Comparison of ENCODE assay signal across 8 cellular contexts in the genomic region with DNA sequence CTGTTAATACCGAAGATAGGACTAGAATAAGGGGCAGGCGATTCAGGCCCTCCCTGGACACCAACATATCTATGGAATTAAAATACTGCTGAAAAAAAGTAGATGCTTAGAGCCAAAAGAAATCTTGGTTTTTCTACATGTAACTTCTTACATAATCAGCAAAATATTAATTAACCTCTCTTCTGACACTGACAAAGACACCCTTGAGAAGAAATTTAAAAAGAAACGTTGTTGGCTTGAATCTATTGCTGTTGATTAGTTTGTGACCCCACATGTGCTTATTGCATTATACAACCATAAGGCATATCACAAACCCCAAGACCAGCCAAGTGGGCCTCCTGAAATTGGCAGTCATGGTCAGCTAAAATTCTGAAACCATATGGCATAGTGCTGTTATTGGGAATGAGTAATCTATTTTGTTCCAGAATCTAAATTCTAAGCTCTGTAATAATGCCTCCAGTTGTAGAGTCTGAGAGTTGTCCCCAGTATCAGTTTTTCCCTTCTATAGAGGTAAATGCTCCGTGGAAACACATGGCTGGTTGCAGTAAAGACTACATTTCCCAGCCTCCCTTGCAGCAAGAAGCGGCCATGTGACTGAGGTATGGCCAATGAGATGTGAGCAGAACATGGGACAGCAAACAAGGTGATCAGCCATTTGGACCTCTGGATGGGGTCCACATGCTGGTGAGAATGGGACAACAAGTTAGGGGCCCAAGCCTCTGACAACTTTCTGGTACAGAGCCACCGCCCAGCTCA. TPM values are rescaled to one million over a fixed set of nuclear protein-coding genes. Genes with fewer than 3 reads are reported as not detected.
A peak's percentile ranks its signal among the peaks of the same experiment; 100 is the strongest.
DNase-seq lines count a peak whose midpoint lies in the region; ATAC-seq, FAIRE-seq and TF ChIP-seq lines count a peak whose summit lies in the region.

No MANE protein-coding gene starts in this region.

- H3K9ac ChIP-seq in colonic mucosa (ENCODE audit: low read depth in 2 of 2, low read length in 2 of 2), result no peak overlapping the region

- intact Hi-C loops in colonic mucosa (cut with DNase I) (loop anchor here (10.0 kb wide), 1 partner anchor 193 kb away; no protein-coding TSS in a partner anchor), pancreas (cut with DNase I) (no loop called here)

- peak; percentile 22 to 71 (median 40) for ATAC-seq in pancreas
- ATAC-seq in GM21515 (IDR thresholded peaks at IDR 0.05; ENCODE audit: unreplicated experiment), result no peak
- no peak for ATAC-seq in GM19035 (IDR thresholded peaks at IDR 0.05; ENCODE audit: unreplicated experiment)
- ATAC-seq in GM18907 (IDR thresholded peaks at IDR 0.05; ENCODE audit: unreplicated experiment), result no peak

- peaks cover 7% of the 10 kb centered on the region for H3K4me1 ChIP-seq in colonic mucosa
- H3K4me1 ChIP-seq in pancreas, result no peaks in the 10 kb centered on the region

- H3K9me3 ChIP-seq in colonic mucosa (no peaks in the 10 kb centered on the region), pancreas (no peaks in the 10 kb centered on the region)

- DNase-seq in AG08396 (ENCODE audit: low spot score) (peak; percentile 53), H7 (peak; percentile 58), RPMI8226 (peak; percentile 24), colonic mucosa (peak; percentile 52), pancreas (peak in 1 of 6 donors; percentile 40)

- 83 to 86% methylated on average over 6 of the region's 6 CpGs for WGBS in pancreas, 2 donors

- no peaks in the 10 kb centered on the region for H3K27me3 ChIP-seq in H7 (ENCODE audit: control insufficient read depth, insufficient read depth, low read length)
- H3K27me3 ChIP-seq in colonic mucosa, result no peaks in the 10 kb centered on the region
- H3K27me3 ChIP-seq in pancreas, result no peaks in the 10 kb centered on the region

- H3K36me3 ChIP-seq in H7 (replicated peaks; ENCODE audit: control insufficient read depth, insufficient read depth, low read length), result no peaks in the 10 kb centered on the region
- no peaks in the 10 kb centered on the region for H3K36me3 ChIP-seq in colonic mucosa
- H3K36me3 ChIP-seq in pancreas, result no peaks in the 10 kb centered on the region

- FAIRE-seq in pancreas (lab: Jason Lieb, UNC), result no peak

- no peak for TF ChIP-seq CTCF in colonic mucosa (IDR thresholded peaks at IDR 0.05)
- no peak for TF ChIP-seq CTCF in pancreas (IDR thresholded peaks at IDR 0.05)

- no peak overlapping the region for H3K27ac ChIP-seq in colonic mucosa
- H3K27ac ChIP-seq in pancreas, result no peak overlapping the region

- H3K4me3 ChIP-seq in H7 (ENCODE audit: insufficient read depth, low read depth, low read length), result no peak overlapping the region
- H3K4me3 ChIP-seq in colonic mucosa, result no peak overlapping the region
- H3K4me3 ChIP-seq in pancreas, result no peak overlapping the region

RNA-seq across cellular contexts. Expression of a gene that starts 42.4 kb away (rescaled TPM):
- 33.0 and 38.7 TPM in 2 replicates for total RNA-seq in H7 (2014; rRNA removed; shearing (Covaris generic))
- total RNA-seq in colonic mucosa (10 to 100 TPM; 33.2 to 37.9 TPM), pancreas (10 to 100 TPM in 1 of 6 donors, 1 to 10 TPM in 5; 6.0 to 12.4 (median 8.4) TPM)
- polyA plus RNA-seq in pancreas, result 10 to 100 TPM in 1 of 2 donors, 1 to 10 TPM in 1; 8.3 to 11.2 TPM

Comparison
In these comparisons a context has a peak if more than half of its experiments do, and no peak if none do; other contexts are left out.
1. ATAC-seq: peak in pancreas (4 of 4); none in GM21515 (single experiment), GM19035 (single experiment) and GM18907 (single experiment).